ENCODE assay signal across 13 cellular contexts in the genomic region with DNA sequence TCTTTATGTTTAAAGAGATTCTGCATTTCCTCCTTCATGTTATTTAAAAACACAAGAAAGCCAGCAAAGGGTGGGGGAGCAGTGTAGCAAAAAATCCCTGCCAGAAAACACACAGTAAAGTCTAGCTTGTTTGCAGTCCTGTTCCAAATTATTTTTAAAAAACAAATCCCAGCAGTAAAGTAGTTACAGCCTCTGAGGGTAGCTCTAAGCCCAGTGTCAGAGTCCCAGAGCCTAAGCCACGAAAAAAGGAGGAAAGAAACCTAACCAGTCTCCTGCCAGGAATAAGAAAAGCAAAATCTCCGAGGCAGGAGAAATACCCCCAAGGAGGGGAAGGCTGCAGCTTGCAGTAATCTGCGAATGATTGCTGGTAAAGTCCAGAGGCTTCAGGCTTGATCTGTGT.
DNase-seq lines count a peak whose midpoint lies in the region; ATAC-seq and TF ChIP-seq lines count a peak whose summit lies in the region.
"Had no signal": no experiment of that assay in that cellular context is flagged by ENCODE, and none has a peak within 500 bp of the region (broad histone marks: within the 10 kb centered on the region; RNA-seq: fewer than 3 reads in every experiment).

No MANE protein-coding gene starts in this region.

- H3K36me3 ChIP-seq in brain microvascular endothelial cell (replicated peaks), result no peaks in the 10 kb centered on the region
- H3K36me3 ChIP-seq in heart left ventricle, result no peaks in the 10 kb centered on the region
- no peaks in the 10 kb centered on the region for H3K36me3 ChIP-seq in uterus

- H3K9me3 ChIP-seq in heart left ventricle, result peaks cover 0 to 13% (median 0%) of the 10 kb centered on the region in 12 donors
- H3K9me3 ChIP-seq in uterus, result no peaks in the 10 kb centered on the region

- H3K4me3 ChIP-seq in brain microvascular endothelial cell (ENCODE audit: low read depth, low read length) (no peak overlapping the region), heart left ventricle (peak overlapping the region in 11 of 12 donors; percentile 6 to 53 (median 34)), uterus (peak overlapping the region; percentile 23 to 31)

- TF ChIP-seq POLR2A in heart left ventricle (IDR thresholded peaks at IDR 0.05) (no peak), uterus (IDR thresholded peaks at IDR 0.05) (no peak)

- H3K27ac Mint-ChIP-seq in osteocyte (ENCODE audit: unreplicated experiment), result peak overlapping the region; percentile 94
- H3K27ac Mint-ChIP-seq: activated B cell treated with CpG ODN at 0.5 μM for 24 hours; activated T-cell treated with anti-CD3 and anti-CD28 coated beads, Interleukin-2, amount 50 U/mL, for 72 hours had no signal

- WGBS in heart left ventricle, 4 donors, result 30 to 46% (median 36%) methylated on average over 3 of the region's 3 CpGs

- H3K36me3 Mint-ChIP-seq in osteocyte (ENCODE audit: unreplicated experiment), result peaks cover 3% of the 10 kb centered on the region

- intact Hi-C loops in heart left ventricle (cut with DNase I), result loop anchor here in 8 of 10 donors (5.0 to 10.0 kb wide), 9 partner anchors 74 to 477 kb away; partner anchors contain the start of gene CELF2 (in 2 of the 8)
- intact Hi-C loops in uterus (cut with DNase I; ENCODE audit: low total_unique reads), result no loop called here

- TF ChIP-seq CTCF in brain microvascular endothelial cell (IDR thresholded peaks at IDR 0.05; ENCODE audit: low read depth, low read length, missing control alignments) (no peak), heart left ventricle (IDR thresholded peaks at IDR 0.05) (peak in 2 of 12 donors; percentile 5 to 19), osteocyte (IDR thresholded peaks at IDR 0.05) (peak; percentile 23), uterus (IDR thresholded peaks at IDR 0.05) (no peak)

- peaks cover 4% of the 10 kb centered on the region for H3K9me3 Mint-ChIP-seq in osteocyte (ENCODE audit: unreplicated experiment)
- H3K9me3 Mint-ChIP-seq: activated T-cell treated with anti-CD3 and anti-CD28 coated beads, Interleukin-2, amount 50 U/mL, for 72 hours had no signal

- peaks cover 58% of the 10 kb centered on the region for H3K4me1 Mint-ChIP-seq in osteocyte (ENCODE audit: unreplicated experiment)
- H3K4me1 Mint-ChIP-seq: activated B cell treated with CpG ODN at 0.5 μM for 24 hours had no signal

- in situ Hi-C loops in brain microvascular endothelial cell (cut with HindIII; ENCODE audit: low pct_ligation_motif_present, low sequenced_read_pairs), result no loop called here

- H3K27ac ChIP-seq in brain microvascular endothelial cell, result peak overlapping the region; percentile 88
- H3K27ac ChIP-seq in heart left ventricle, result peak overlapping the region; percentile 67 to 91 (median 81)
- H3K27ac ChIP-seq in uterus, result peak overlapping the region; percentile 93

- no peaks in the 10 kb centered on the region for H3K27me3 Mint-ChIP-seq in osteocyte (ENCODE audit: unreplicated experiment)

- peak overlapping the region; percentile 60 for H3K4me3 Mint-ChIP-seq in osteocyte (ENCODE audit: unreplicated experiment)
- H3K4me3 Mint-ChIP-seq: activated B cell treated with CpG ODN at 0.5 μM for 24 hours; activated T-cell treated with anti-CD3 and anti-CD28 coated beads, Interleukin-2, amount 50 U/mL, for 72 hours had no signal

- peaks cover 0 to 66% (median 28%) of the 10 kb centered on the region in 12 donors for H3K4me1 ChIP-seq in heart left ventricle
- H3K4me1 ChIP-seq in uterus, result no peaks in the 10 kb centered on the region

- DNase-seq in brain microvascular endothelial cell (no peak), heart left ventricle (no peak), osteocyte (ENCODE audit: extremely low spot score, unreplicated experiment) (no peak), uterus (no peak)
- DNase-seq: activated B cell treated with CpG ODN at 0.5 μM for 24 hours; activated T-cell treated with anti-CD3 and anti-CD28 coated beads, Interleukin-2, amount 50 U/mL, for 72 hours; dermis blood vessel endothelial cell; DMS79; NCI-H2227 treated with DMSO at 0.1 percent for 48 hours; SHP77 had no signal

- H3K27me3 ChIP-seq in brain microvascular endothelial cell (replicated peaks), result no peaks in the 10 kb centered on the region
- H3K27me3 ChIP-seq in heart left ventricle, result no peaks in the 10 kb centered on the region
- no peaks in the 10 kb centered on the region for H3K27me3 ChIP-seq in uterus

- ATAC-seq in heart left ventricle (peak; percentile 28 to 69 (median 50)), HG03439 (IDR thresholded peaks at IDR 0.05; ENCODE audit: unreplicated experiment) (no peak), HG03354 (IDR thresholded peaks at IDR 0.05; ENCODE audit: poor library complexity, severe bottlenecking, unreplicated experiment) (no peak), HG02588 (IDR thresholded peaks at IDR 0.05; ENCODE audit: unreplicated experiment) (no peak)
- ATAC-seq: activated T-cell treated with anti-CD3 and anti-CD28 coated beads, Interleukin-2, amount 50 U/mL, for 72 hours had no signal

Comparison
In these comparisons a context has a peak if more than half of its experiments do, and no peak if none do; other contexts are left out.
1. ATAC-seq: peak in heart left ventricle (4 of 4); none in HG03439 (single experiment), HG03354 (single experiment) and HG02588 (single experiment).
2. Peak in every context shown above with its lines, with median percentiles within 50 percentile points of each other: H3K27ac ChIP-seq.